ENCODE assay signal across 36 cellular contexts in the genomic region with DNA sequence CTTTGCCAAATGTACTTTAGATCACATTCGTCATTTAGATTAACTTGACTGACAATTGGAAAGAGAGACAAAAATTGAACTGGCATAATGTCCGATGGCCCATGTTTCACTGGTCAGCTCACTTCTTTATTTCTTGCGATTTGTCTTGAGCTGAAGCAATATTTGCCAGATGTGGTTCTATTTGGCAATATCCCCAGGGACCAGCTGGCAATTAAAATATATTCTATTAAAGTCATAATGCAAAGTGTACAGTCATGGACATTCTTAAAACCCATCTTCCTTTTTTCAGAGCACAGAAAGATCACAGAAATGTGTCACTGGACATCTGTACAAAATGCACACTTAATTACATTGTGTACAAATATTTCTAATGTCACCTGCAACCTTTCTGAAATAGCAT. TPM values are rescaled to one million over a fixed set of nuclear protein-coding genes. Genes with fewer than 3 reads are reported as not detected.
"Had no signal": no experiment of that assay in that cellular context is flagged by ENCODE, and none has a peak within 500 bp of the region (broad histone marks: within the 10 kb centered on the region; RNA-seq: fewer than 3 reads in every experiment).

No MANE protein-coding gene starts in this region.

- H3K4me1 Mint-ChIP-seq: activated CD4-positive, alpha-beta T cell treated with anti-CD3 and anti-CD28 coated beads for 36 hours; activated CD4-positive, alpha-beta T cell treated with anti-CD3 and anti-CD28 coated beads, Interleukin-2, amount 10 ng/mL, durations not matched to agents 24 days and 14 days; activated CD8-positive, alpha-beta memory T cell treated with anti-CD3 and anti-CD28 coated beads, Interleukin-2, amount 10 ng/mL, durations not matched to agents 7 days and 5 days; activated naive CD4-positive, alpha-beta T cell treated with anti-CD3 and anti-CD28 coated beads, Interleukin-2, amount 50 U/mL, for 24 hours; activated naive CD8-positive, alpha-beta T cell treated with anti-CD3 and anti-CD28 coated beads for 36 hours; central memory CD8-positive, alpha-beta T cell; T-cell had no signal

- ATAC-seq: activated CD4-positive, alpha-beta T cell treated with anti-CD3 and anti-CD28 coated beads for 36 hours; activated CD8-positive, alpha-beta memory T cell treated with anti-CD3 and anti-CD28 coated beads, Interleukin-2, amount 10 ng/mL, durations not matched to agents 7 days and 5 days; activated CD8-positive, alpha-beta T cell treated with anti-CD3 and anti-CD28 coated beads, Interleukin-2, amount 10 ng/mL, durations not matched to agents 7 days and 5 days; esophagus mucosa; foreskin keratinocyte; gastrocnemius medialis; T-cell had no signal

- H3K9me3 Mint-ChIP-seq: activated CD4-positive, alpha-beta memory T cell treated with anti-CD3 and anti-CD28 coated beads for 36 hours; activated CD4-positive, alpha-beta T cell treated with anti-CD3 and anti-CD28 coated beads, Interleukin-2, amount 10 ng/mL, durations not matched to agents 24 days and 14 days; activated naive CD4-positive, alpha-beta T cell treated with anti-CD3 and anti-CD28 coated beads for 36 hours; activated naive CD4-positive, alpha-beta T cell treated with anti-CD3 and anti-CD28 coated beads, Interleukin-2, amount 50 U/mL, for 24 hours; activated naive CD8-positive, alpha-beta T cell treated with anti-CD3 and anti-CD28 coated beads for 36 hours; activated T-helper 1 cell treated with anti-CD3 and anti-CD28 coated beads, Interleukin-12 subunit alpha, Interleukin-12 subunit beta, Interleukin-2, Interleukin-4 antibody, amounts not matched to agents 30 ng/mL and 10 ng/mL and 1 ng/mL, durations not matched to agents 14 hours and 24 hours and 36 hours; activated T-helper 2 cell treated with anti-CD3 and anti-CD28 coated beads, Interferon-gamma antibody, Interleukin-2, Interleukin-4, amounts not matched to agents 10 μg/mL and 5 μg/mL and 100 μg/mL, durations not matched to agents 14 hours and 24 hours and 36 hours; central memory CD8-positive, alpha-beta T cell; dendritic cell treated with granulocyte-macrophage colony-stimulating factor and Interleukin-4, amounts not matched to agents 40 ng/mL and 50 ng/mL, for 4 days; endodermal cell; T-cell; T-helper 1 cell treated with Interleukin-12 subunit alpha and Interleukin-12 subunit beta and Interleukin-4 antibody, amounts not matched to agents 30 μg/mL and 1 μg/mL, for 36 hours had no signal

- H3K9me3 ChIP-seq: ascending aorta, breast epithelium, gastrocnemius medialis, heart right ventricle had no signal

- H3K27me3 ChIP-seq: ascending aorta, breast epithelium, dorsolateral prefrontal cortex, foreskin keratinocyte, gastrocnemius medialis, heart right ventricle had no signal

- H3K27ac Mint-ChIP-seq: activated CD4-positive, alpha-beta memory T cell treated with anti-CD3 and anti-CD28 coated beads for 36 hours; activated CD4-positive, alpha-beta T cell treated with anti-CD3 and anti-CD28 coated beads for 36 hours; activated CD4-positive, alpha-beta T cell treated with anti-CD3 and anti-CD28 coated beads, Interleukin-2, amount 10 ng/mL, durations not matched to agents 24 days and 14 days; activated CD8-positive, alpha-beta memory T cell treated with anti-CD3 and anti-CD28 coated beads, Interleukin-2, amount 10 ng/mL, durations not matched to agents 7 days and 5 days; activated CD8-positive, alpha-beta T cell treated with anti-CD3 and anti-CD28 coated beads, Interleukin-2, amount 10 ng/mL, durations not matched to agents 7 days and 5 days; activated naive CD4-positive, alpha-beta T cell treated with anti-CD3 and anti-CD28 coated beads for 36 hours; activated naive CD4-positive, alpha-beta T cell treated with anti-CD3 and anti-CD28 coated beads, Interleukin-2, amount 50 U/mL, for 24 hours; activated naive CD8-positive, alpha-beta T cell treated with anti-CD3 and anti-CD28 coated beads for 36 hours; activated T-helper 1 cell treated with anti-CD3 and anti-CD28 coated beads, Interleukin-12 subunit alpha, Interleukin-12 subunit beta, Interleukin-2, Interleukin-4 antibody, amounts not matched to agents 30 ng/mL and 10 ng/mL and 1 ng/mL, durations not matched to agents 14 hours and 24 hours and 36 hours; activated T-helper 2 cell treated with anti-CD3 and anti-CD28 coated beads, Interferon-gamma antibody, Interleukin-2, Interleukin-4, amounts not matched to agents 10 μg/mL and 5 μg/mL and 100 μg/mL, durations not matched to agents 14 hours and 24 hours and 36 hours; brain; dendritic cell treated with granulocyte-macrophage colony-stimulating factor and Interleukin-4, amounts not matched to agents 40 ng/mL and 50 ng/mL, for 4 days; T-cell; T-helper 1 cell treated with Interleukin-12 subunit alpha and Interleukin-12 subunit beta and Interleukin-4 antibody, amounts not matched to agents 30 μg/mL and 1 μg/mL, for 36 hours had no signal

- H3K4me1 ChIP-seq: ascending aorta, breast epithelium, foreskin keratinocyte, gastrocnemius medialis had no signal

- H3K27ac ChIP-seq: ascending aorta, breast epithelium, coronary artery, dorsolateral prefrontal cortex, foreskin keratinocyte, gastrocnemius medialis, heart right ventricle, WERI-Rb-1 had no signal

- H3K4me3 Mint-ChIP-seq: activated CD4-positive, alpha-beta memory T cell treated with anti-CD3 and anti-CD28 coated beads for 36 hours; activated CD4-positive, alpha-beta T cell treated with anti-CD3 and anti-CD28 coated beads for 36 hours; activated CD4-positive, alpha-beta T cell treated with anti-CD3 and anti-CD28 coated beads, Interleukin-2, amount 10 ng/mL, durations not matched to agents 24 days and 14 days; activated CD8-positive, alpha-beta memory T cell treated with anti-CD3 and anti-CD28 coated beads, Interleukin-2, amount 10 ng/mL, durations not matched to agents 7 days and 5 days; activated CD8-positive, alpha-beta T cell treated with anti-CD3 and anti-CD28 coated beads, Interleukin-2, amount 10 ng/mL, durations not matched to agents 7 days and 5 days; activated naive CD4-positive, alpha-beta T cell treated with anti-CD3 and anti-CD28 coated beads for 36 hours; activated naive CD4-positive, alpha-beta T cell treated with anti-CD3 and anti-CD28 coated beads, Interleukin-2, amount 50 U/mL, for 24 hours; activated naive CD8-positive, alpha-beta T cell treated with anti-CD3 and anti-CD28 coated beads for 36 hours; activated T-helper 1 cell treated with anti-CD3 and anti-CD28 coated beads, Interleukin-12 subunit alpha, Interleukin-12 subunit beta, Interleukin-2, Interleukin-4 antibody, amounts not matched to agents 30 ng/mL and 10 ng/mL and 1 ng/mL, durations not matched to agents 14 hours and 24 hours and 36 hours; brain; central memory CD8-positive, alpha-beta T cell; dendritic cell treated with granulocyte-macrophage colony-stimulating factor and Interleukin-4, amounts not matched to agents 40 ng/mL and 50 ng/mL, for 4 days; endodermal cell; T-cell; T-helper 1 cell treated with Interleukin-12 subunit alpha and Interleukin-12 subunit beta and Interleukin-4 antibody, amounts not matched to agents 30 μg/mL and 1 μg/mL, for 36 hours had no signal

- DNase-seq: activated CD4-positive, alpha-beta memory T cell treated with anti-CD3 and anti-CD28 coated beads for 36 hours; activated CD4-positive, alpha-beta T cell treated with anti-CD3 and anti-CD28 coated beads for 36 hours; activated CD4-positive, alpha-beta T cell treated with anti-CD3 and anti-CD28 coated beads, Interleukin-2, amount 10 ng/mL, durations not matched to agents 24 days and 14 days; activated CD4-positive, CD25-positive, alpha-beta regulatory T cell; activated CD4-positive, CD25-positive, alpha-beta regulatory T cell treated with anti-CD3 and anti-CD28 coated beads, Interleukin-2, amount 50 U/mL, for 72 hours; activated CD8-positive, alpha-beta memory T cell treated with anti-CD3 and anti-CD28 coated beads, Interleukin-2, amount 10 ng/mL, durations not matched to agents 7 days and 5 days; activated CD8-positive, alpha-beta memory T cell treated with anti-CD3 and anti-CD28 coated beads, Interleukin-2, amount 50 U/mL, for 4 hours; activated CD8-positive, alpha-beta T cell treated with anti-CD3 and anti-CD28 coated beads, Interleukin-2, amount 10 ng/mL, durations not matched to agents 7 days and 5 days; activated effector memory CD4-positive, alpha-beta T cell treated with anti-CD3 and anti-CD28 coated beads, Interleukin-2, amount 50 U/mL, for 16 hours; activated naive CD4-positive, alpha-beta T cell treated with anti-CD3 and anti-CD28 coated beads for 36 hours; activated naive CD8-positive, alpha-beta T cell treated with anti-CD3 and anti-CD28 coated beads for 36 hours; activated T-cell treated with anti-CD3 and anti-CD28 coated beads, Interleukin-2, amount 50 U/mL, for 1 hour; activated T-cell treated with anti-CD3 and anti-CD28 coated beads, Interleukin-2, amount 50 U/mL, for 48 hours; dorsolateral prefrontal cortex; effector memory CD4-positive, alpha-beta T cell; endodermal cell; foreskin keratinocyte; gastrocnemius medialis; glutamatergic neuron; heart right ventricle; SW 1271; T-cell; T1000; WERI-Rb-1 had no signal

- H3K36me3 ChIP-seq: ascending aorta, breast epithelium, gastrocnemius medialis, WERI-Rb-1 had no signal

- H3K4me3 ChIP-seq: ascending aorta, breast epithelium, coronary artery, dorsolateral prefrontal cortex, gastrocnemius medialis, heart right ventricle had no signal

- H3K27me3 Mint-ChIP-seq: activated CD4-positive, alpha-beta memory T cell treated with anti-CD3 and anti-CD28 coated beads for 36 hours; activated CD4-positive, alpha-beta T cell treated with anti-CD3 and anti-CD28 coated beads, Interleukin-2, amount 10 ng/mL, durations not matched to agents 24 days and 14 days; activated CD8-positive, alpha-beta memory T cell treated with anti-CD3 and anti-CD28 coated beads, Interleukin-2, amount 10 ng/mL, durations not matched to agents 7 days and 5 days; activated naive CD4-positive, alpha-beta T cell treated with anti-CD3 and anti-CD28 coated beads, Interleukin-2, amount 50 U/mL, for 24 hours; activated naive CD8-positive, alpha-beta T cell treated with anti-CD3 and anti-CD28 coated beads for 36 hours; central memory CD8-positive, alpha-beta T cell had no signal

- H3K36me3 Mint-ChIP-seq: activated CD4-positive, alpha-beta memory T cell treated with anti-CD3 and anti-CD28 coated beads for 36 hours; activated CD8-positive, alpha-beta memory T cell treated with anti-CD3 and anti-CD28 coated beads, Interleukin-2, amount 10 ng/mL, durations not matched to agents 7 days and 5 days; activated naive CD4-positive, alpha-beta T cell treated with anti-CD3 and anti-CD28 coated beads, Interleukin-2, amount 50 U/mL, for 24 hours; activated naive CD8-positive, alpha-beta T cell treated with anti-CD3 and anti-CD28 coated beads for 36 hours; T-cell had no signal

RNA-seq across cellular contexts. Expression of a gene that starts 26.3 kb away (rescaled TPM):
- total RNA-seq: activated CD4-positive, alpha-beta memory T cell treated with anti-CD3 and anti-CD28 coated beads for 36 hours; activated CD8-positive, alpha-beta T cell treated with anti-CD3 and anti-CD28 coated beads, Interleukin-2, amount 10 ng/mL, durations not matched to agents 7 days and 5 days; T-helper 2 cell treated with Interferon-gamma antibody and Interleukin-4, amounts not matched to agents 100 ng/mL and 5 ng/mL, for 36 hours had no signal
